Comparison of ENCODE assay signal across 2 cellular contexts in genomic region chr2:75407038-75407530, GRCh38.
A peak's percentile ranks its signal among the peaks of the same experiment; 100 is the strongest.
TF ChIP-seq lines count a peak whose summit lies in the region.

No MANE protein-coding gene starts in this region.

TF ChIP-seq in HEK293, 187 proteins besides CTCF, POLR2A, EP300 and RAD21 (continued from another document):
- no peak for TF ChIP-seq ZNF112 (tag by site-specific recombination; IDR thresholded peaks at IDR 0.05)
- TF ChIP-seq TCF7L2 (IDR thresholded peaks at IDR 0.05; ENCODE audit: borderline replicate concordance, low read depth, low read length): 0 out of 2 replicates have a peak, but pooled peaks have one; percentile 27
- peak; percentile 72 for TF ChIP-seq PRDM6 (tag by site-specific recombination; IDR thresholded peaks at IDR 0.05)

TF ChIP-seq in GM12878, 131 proteins besides CTCF, POLR2A, EP300 and RAD21 (continued from another document):
- TF ChIP-seq JUNB (IDR thresholded peaks at IDR 0.05) (no peak), GABPA (IDR thresholded peaks at IDR 0.05; ENCODE audit: low read depth) (no peak), HCFC1 (IDR thresholded peaks at IDR 0.05; ENCODE audit: low read length) (no peak), TCF7 (IDR thresholded peaks at IDR 0.05; ENCODE audit: borderline replicate concordance) (no peak), SKIL (IDR thresholded peaks at IDR 0.05; ENCODE audit: low read depth, poor library complexity, severe bottlenecking) (no peak), ZNF217 (IDR thresholded peaks at IDR 0.05) (no peak), MTA3 (IDR thresholded peaks at IDR 0.05; ENCODE audit: borderline replicate concordance, low read length) (no peak), RAD51 (IDR thresholded peaks at IDR 0.05) (no peak)
